In genomic region chr3:61009025-61009424, GRCh38 we compare ENCODE assay signal across 15 cellular contexts.
DNase-seq lines count a peak whose midpoint lies in the region; ATAC-seq and TF ChIP-seq lines count a peak whose summit lies in the region.
"Had no signal": no experiment of that assay in that cellular context is flagged by ENCODE, and none has a peak within 500 bp of the region (broad histone marks: within the 10 kb centered on the region; RNA-seq: fewer than 3 reads in every experiment).

No MANE protein-coding gene starts in this region.

- H3K36me3 Mint-ChIP-seq in immature natural killer cell = no peaks in the 10 kb centered on the region

- 37 to 48% methylated on average over 5 of the region's 5 CpGs for WGBS in gastroesophageal sphincter (ENCODE audit: low coverage in 1 of 2), 2 donors
- WGBS in neuronal stem cell (ENCODE audit: extremely low coverage in 2 of 2, insufficient read length in 2 of 2, insufficient replicate concordance in 1 of 2), 2 donors = no CpG with 5 or more reads among the region's 5 CpGs

- no peak overlapping the region for H2AK5ac ChIP-seq in neuronal stem cell (ENCODE audit: low read depth, low read length)

- ATAC-seq in GM19372 (IDR thresholded peaks at IDR 0.05; ENCODE audit: low read depth, unreplicated experiment) = peak; percentile 64
- ATAC-seq in gastroesophageal sphincter = peak; percentile 36
- ATAC-seq in HG03280 (IDR thresholded peaks at IDR 0.05; ENCODE audit: unreplicated experiment) = no peak

- no peak overlapping the region for H3K4me2 ChIP-seq in neuronal stem cell (ENCODE audit: insufficient read depth, low read length, poor library complexity, severe bottlenecking)

- H2AFZ ChIP-seq in neuronal stem cell (ENCODE audit: low read length) = peak overlapping the region; percentile 68

- TF ChIP-seq CTCF in gastroesophageal sphincter (IDR thresholded peaks at IDR 0.05) (no peak), GM13976 (IDR thresholded peaks at IDR 0.05; ENCODE audit: borderline replicate concordance, control extremely low read depth, extremely low read depth, insufficient read depth, missing control alignments) (no peak)

- H3K27ac ChIP-seq in gastroesophageal sphincter (no peak overlapping the region), neuronal stem cell (replicated peaks; ENCODE audit: low read length) (no peak overlapping the region)
- H3K27ac ChIP-seq: breast epithelium, suprapubic skin had no signal

- no peak overlapping the region for H3K14ac ChIP-seq in neuronal stem cell (ENCODE audit: low read length)

- H3K9me3 ChIP-seq in NT2/D1 (ENCODE audit: insufficient read depth, low read length) (no peaks in the 10 kb centered on the region), gastroesophageal sphincter (no peaks in the 10 kb centered on the region), neuronal stem cell (replicated peaks in 1 of 2; ENCODE audit: control insufficient read depth in 2 of 2, insufficient read depth in 1 of 2, low read depth in 1 of 2, low read length in 2 of 2) (no peaks in the 10 kb centered on the region)
- H3K9me3 ChIP-seq: breast epithelium, suprapubic skin had no signal

- H2BK120ac ChIP-seq in neuronal stem cell (ENCODE audit: low read depth, low read length) = no peak overlapping the region

- no peak overlapping the region for H3K4me3 Mint-ChIP-seq in immature natural killer cell
- H3K4me3 Mint-ChIP-seq: CD4-positive, alpha-beta T cell had no signal

- no peak for TF ChIP-seq EP300 in gastroesophageal sphincter (IDR thresholded peaks at IDR 0.05)

- in situ Hi-C loops in GM13976 (cut with MboI; ENCODE audit: low sequenced_read_pairs, unreplicated experiment) = no loop called here

- H4K91ac ChIP-seq in neuronal stem cell (ENCODE audit: low read depth, low read length, poor library complexity) = no peak overlapping the region

- H2BK12ac ChIP-seq in neuronal stem cell (ENCODE audit: low read length) = no peak overlapping the region

- H2BK15ac ChIP-seq in neuronal stem cell (ENCODE audit: low read length) = no peak overlapping the region

- H3K23ac ChIP-seq in neuronal stem cell (ENCODE audit: low read depth, low read length, poor library complexity) = no peak overlapping the region

- no peak overlapping the region for H3K4ac ChIP-seq in neuronal stem cell (ENCODE audit: low read length)

- no peak for TF ChIP-seq POLR2A in gastroesophageal sphincter (IDR thresholded peaks at IDR 0.05)

- no peak overlapping the region for H3K9ac ChIP-seq in NT2/D1 (ENCODE audit: insufficient read length, low read depth)
- H3K9ac ChIP-seq in neuronal stem cell (ENCODE audit: low read depth, low read length, poor library complexity) = no peak overlapping the region

- no peaks in the 10 kb centered on the region for H3K4me1 Mint-ChIP-seq in immature natural killer cell

- no peak overlapping the region for H4K8ac ChIP-seq in neuronal stem cell (ENCODE audit: low read depth, low read length)

- no peak overlapping the region for H3K4me3 ChIP-seq in NT2/D1 (ENCODE audit: insufficient read length, low read depth)
- no peak overlapping the region for H3K4me3 ChIP-seq in gastroesophageal sphincter
- H3K4me3 ChIP-seq in neuronal stem cell (ENCODE audit: low read length in 2 of 2) = no peak overlapping the region
- H3K4me3 ChIP-seq: breast epithelium, suprapubic skin had no signal

- no peaks in the 10 kb centered on the region for H3K79me1 ChIP-seq in neuronal stem cell (ENCODE audit: low read depth, low read length)

- H3K27me3 Mint-ChIP-seq in immature natural killer cell (ENCODE audit: low read depth in 3 of 3) = no peaks in the 10 kb centered on the region
- H3K27me3 Mint-ChIP-seq: CD4-positive, alpha-beta T cell had no signal

- DNase-seq in NT2/D1 (ENCODE audit: low read depth, low spot score) (peak; percentile 38), neuronal stem cell (ENCODE audit: low spot score) (peak; percentile 17), immature natural killer cell (no peak), GM13976 (ENCODE audit: low spot score) (no peak)
- no peak for DNase-seq in stimulated activated naive CD4-positive, alpha-beta T cell (lab: John Stamatoyannopoulos, UW)
- DNase-seq: activated CD4-positive, alpha-beta T cell treated with anti-CD3 and anti-CD28 coated beads, Interleukin-2, amount 50 U/mL, for 4 hours; activated gamma-delta T cell; CD4-positive, alpha-beta T cell; NCI-H1436 treated with DMSO at 0.1 percent for 48 hours; NCI-H526 treated with DMSO at 0.1 percent for 48 hours had no signal

- H3K9me3 Mint-ChIP-seq in immature natural killer cell = peaks cover 0 to 4% (median 0%) of the 10 kb centered on the region in 6 donors
- H3K9me3 Mint-ChIP-seq: CD4-positive, alpha-beta T cell had no signal

- H3K27me3 ChIP-seq in NT2/D1 (ENCODE audit: insufficient read depth, insufficient read length) = no peaks in the 10 kb centered on the region
- no peaks in the 10 kb centered on the region for H3K27me3 ChIP-seq in gastroesophageal sphincter
- no peaks in the 10 kb centered on the region for H3K27me3 ChIP-seq in neuronal stem cell (ENCODE audit: control insufficient read depth in 3 of 3, insufficient read depth in 3 of 3, low read depth in 1 of 3, low read length in 3 of 3)
- H3K27me3 ChIP-seq: breast epithelium, suprapubic skin had no signal

- no peak overlapping the region for H3K18ac ChIP-seq in neuronal stem cell (ENCODE audit: low read length)

- H3K27ac Mint-ChIP-seq in immature natural killer cell = no peak overlapping the region
- H3K27ac Mint-ChIP-seq: CD4-positive, alpha-beta T cell had no signal

- H3K36me3 ChIP-seq in NT2/D1 (ENCODE audit: insufficient read depth, insufficient read length, low read length) (no peaks in the 10 kb centered on the region), gastroesophageal sphincter (no peaks in the 10 kb centered on the region), neuronal stem cell (replicated peaks in 1 of 2; ENCODE audit: control insufficient read depth in 2 of 2, insufficient read depth in 2 of 2, low read length in 2 of 2) (no peaks in the 10 kb centered on the region)
- H3K36me3 ChIP-seq: breast epithelium, suprapubic skin had no signal

- H3K4me1 ChIP-seq in NT2/D1 (ENCODE audit: insufficient read depth, insufficient read length) = peaks cover 2% of the 10 kb centered on the region
- H3K4me1 ChIP-seq in gastroesophageal sphincter = no peaks in the 10 kb centered on the region
- peaks cover 7 to 20% of the 10 kb centered on the region in 2 donors for H3K4me1 ChIP-seq in neuronal stem cell (ENCODE audit: control insufficient read depth in 2 of 2, insufficient read depth in 1 of 2, low read depth in 1 of 2, low read length in 2 of 2)
- H3K4me1 ChIP-seq: breast epithelium, suprapubic skin had no signal

- H2BK5ac ChIP-seq in neuronal stem cell (ENCODE audit: low read length) = no peak overlapping the region

Comparison
In these comparisons a context has a peak if more than half of its experiments do, and no peak if none do; other contexts are left out.
1. DNase-seq: peak in NT2/D1 (single experiment) and neuronal stem cell (single experiment); none in immature natural killer cell (0 of 3), stimulated activated naive CD4-positive, alpha-beta T cell (0 of 6) and GM13976 (single experiment).